ENCODE assay signal across 20 cellular contexts in the genomic region with DNA sequence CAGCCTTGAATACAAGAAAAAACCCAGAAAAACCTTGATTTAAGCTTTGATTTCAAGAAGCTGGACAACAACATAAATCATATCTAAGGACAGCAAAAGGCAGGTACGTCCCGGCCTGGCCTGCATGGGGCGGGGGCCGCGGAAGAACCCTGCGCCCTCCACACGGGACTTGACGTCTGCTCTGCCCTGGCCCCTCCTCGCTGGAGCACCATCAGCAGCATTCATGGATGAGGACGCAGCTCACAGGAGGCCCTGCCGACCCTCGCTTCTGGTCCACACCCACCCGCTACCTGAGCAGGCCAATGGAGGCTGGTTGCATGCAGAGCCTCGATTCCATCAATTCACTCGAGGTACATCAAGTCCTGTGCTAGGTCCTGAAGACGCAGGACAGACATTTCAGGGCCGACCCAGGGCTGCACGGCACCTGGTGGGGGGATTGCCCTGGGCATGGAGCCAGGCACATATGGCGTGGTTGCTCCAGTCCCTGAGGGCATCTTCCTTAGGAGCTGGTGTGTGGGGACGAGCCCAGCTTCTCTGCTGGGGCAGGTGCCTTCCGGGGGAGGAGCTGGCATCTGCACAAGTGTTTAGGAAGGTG.
DNase-seq lines count a peak whose midpoint lies in the region; ATAC-seq and TF ChIP-seq lines count a peak whose summit lies in the region.
"Had no signal": no experiment of that assay in that cellular context is flagged by ENCODE, and none has a peak within 500 bp of the region (broad histone marks: within the 10 kb centered on the region; RNA-seq: fewer than 3 reads in every experiment).

No MANE protein-coding gene starts in this region.

- H3K36me3 Mint-ChIP-seq in activated naive CD8-positive, alpha-beta T cell treated with anti-CD3 and anti-CD28 coated beads, Interleukin-2, amount 10 ng/mL, durations not matched to agents 7 days and 5 days: no peaks in the 10 kb centered on the region
- no peaks in the 10 kb centered on the region for H3K36me3 Mint-ChIP-seq in activated naive CD8-positive, alpha-beta T cell treated with anti-CD3 and anti-CD28 coated beads for 36 hours
- H3K36me3 Mint-ChIP-seq in naive B cell: no peaks in the 10 kb centered on the region

- no peak overlapping the region for H3K27ac ChIP-seq in upper lobe of left lung
- H3K27ac ChIP-seq: breast epithelium, epithelial cell of prostate, foreskin keratinocyte, RWPE1, thoracic aorta had no signal

- no peak overlapping the region for H3K27ac Mint-ChIP-seq in activated naive CD8-positive, alpha-beta T cell treated with anti-CD3 and anti-CD28 coated beads, Interleukin-2, amount 10 ng/mL, durations not matched to agents 7 days and 5 days
- H3K27ac Mint-ChIP-seq in activated naive CD8-positive, alpha-beta T cell treated with anti-CD3 and anti-CD28 coated beads for 36 hours: no peak overlapping the region
- no peak overlapping the region for H3K27ac Mint-ChIP-seq in naive B cell
- H3K27ac Mint-ChIP-seq: dendritic cell treated with granulocyte-macrophage colony-stimulating factor and Interleukin-4, amounts not matched to agents 40 ng/mL and 50 ng/mL, for 4 days had no signal

- no peak for TF ChIP-seq POLR2A in upper lobe of left lung (IDR thresholded peaks at IDR 0.05)

- H3K9me3 Mint-ChIP-seq in activated naive CD8-positive, alpha-beta T cell treated with anti-CD3 and anti-CD28 coated beads, Interleukin-2, amount 10 ng/mL, durations not matched to agents 7 days and 5 days: no peaks in the 10 kb centered on the region
- no peaks in the 10 kb centered on the region for H3K9me3 Mint-ChIP-seq in activated naive CD8-positive, alpha-beta T cell treated with anti-CD3 and anti-CD28 coated beads for 36 hours
- peaks cover 0 to 3% (median 0%) of the 10 kb centered on the region in 7 donors for H3K9me3 Mint-ChIP-seq in naive B cell
- H3K9me3 Mint-ChIP-seq: dendritic cell treated with granulocyte-macrophage colony-stimulating factor and Interleukin-4, amounts not matched to agents 40 ng/mL and 50 ng/mL, for 4 days had no signal

- H3K4me1 ChIP-seq in upper lobe of left lung: peaks cover 0 to 10% (median 0%) of the 10 kb centered on the region in 4 donors
- H3K4me1 ChIP-seq: breast epithelium, foreskin keratinocyte had no signal

- H3K9me3 ChIP-seq in upper lobe of left lung: no peaks in the 10 kb centered on the region
- H3K9me3 ChIP-seq: breast epithelium, thoracic aorta had no signal

- peak; percentile 17 for DNase-seq in activated naive CD8-positive, alpha-beta T cell treated with anti-CD3 and anti-CD28 coated beads, Interleukin-2, amount 10 ng/mL, durations not matched to agents 7 days and 5 days
- no peak for DNase-seq in activated naive CD8-positive, alpha-beta T cell treated with anti-CD3 and anti-CD28 coated beads for 36 hours
- DNase-seq in activated CD8-positive, alpha-beta memory T cell treated with anti-CD3 and anti-CD28 coated beads, Interleukin-2, amount 50 U/mL, for 48 hours: peak; percentile 34
- no peak for DNase-seq in naive B cell
- peak; percentile 18 to 71 for DNase-seq in upper lobe of left lung
- DNase-seq in NCI-H510A (lab: John Stamatoyannopoulos, UW): no peak
- DNase-seq: activated T-cell treated with anti-CD3 and anti-CD28 coated beads, Interleukin-2, amount 50 U/mL, for 1 hour; foreskin keratinocyte; hippocampal formation; KG1; mesendoderm; NCI-H187 treated with DMSO at 0.1 percent for 48 hours; stimulated activated CD4-positive, alpha-beta T cell treated with anti-CD3 and anti-CD28 coated beads, Interleukin-12 subunit alpha, Interleukin-12 subunit beta, amount 100 ng/mL, for 4 hours had no signal

- no peak for TF ChIP-seq CTCF in upper lobe of left lung (IDR thresholded peaks at IDR 0.05)

- POLR2A ChIA-PET in activated naive CD8-positive, alpha-beta T cell treated with anti-CD3 and anti-CD28 coated beads, Interleukin-2, amount 10 ng/mL, durations not matched to agents 7 days and 5 days (lab: Charles Lee): no interaction called here

- 87 to 88% methylated on average over 13 to 20 of the region's 21 CpGs for WGBS in upper lobe of left lung, 2 donors

- no peak overlapping the region for H3K4me3 ChIP-seq in upper lobe of left lung
- H3K4me3 ChIP-seq: breast epithelium, thoracic aorta had no signal

- H3K4me3 Mint-ChIP-seq in activated naive CD8-positive, alpha-beta T cell treated with anti-CD3 and anti-CD28 coated beads, Interleukin-2, amount 10 ng/mL, durations not matched to agents 7 days and 5 days: no peak overlapping the region
- H3K4me3 Mint-ChIP-seq in activated naive CD8-positive, alpha-beta T cell treated with anti-CD3 and anti-CD28 coated beads for 36 hours: no peak overlapping the region
- peak overlapping the region in 7 of 8 donors; percentile 75 to 88 (median 87) for H3K4me3 Mint-ChIP-seq in naive B cell
- H3K4me3 Mint-ChIP-seq: dendritic cell treated with granulocyte-macrophage colony-stimulating factor and Interleukin-4, amounts not matched to agents 40 ng/mL and 50 ng/mL, for 4 days had no signal

- H3K4me1 Mint-ChIP-seq in activated naive CD8-positive, alpha-beta T cell treated with anti-CD3 and anti-CD28 coated beads, Interleukin-2, amount 10 ng/mL, durations not matched to agents 7 days and 5 days: peaks cover 4% of the 10 kb centered on the region
- peaks cover 9% of the 10 kb centered on the region for H3K4me1 Mint-ChIP-seq in activated naive CD8-positive, alpha-beta T cell treated with anti-CD3 and anti-CD28 coated beads for 36 hours
- peaks cover 7 to 16% (median 13%) of the 10 kb centered on the region in 3 donors for H3K4me1 Mint-ChIP-seq in naive B cell

- ATAC-seq in activated naive CD8-positive, alpha-beta T cell treated with anti-CD3 and anti-CD28 coated beads, Interleukin-2, amount 10 ng/mL, durations not matched to agents 7 days and 5 days (ENCODE audit: low read depth): no peak
- ATAC-seq in naive B cell (ENCODE audit: low read depth in 2 of 2) (no peak), upper lobe of left lung (ENCODE audit: low FRiP score in 2 of 2) (no peak), SK-N-SH treated with all-trans-retinoic acid at 6 μM for 48 hours (no peak), GM21390 (IDR thresholded peaks at IDR 0.05; ENCODE audit: unreplicated experiment) (no peak)
- ATAC-seq: foreskin keratinocyte had no signal

- H3K27me3 ChIP-seq in upper lobe of left lung: peaks cover 0 to 7% (median 0%) of the 10 kb centered on the region in 4 donors
- H3K27me3 ChIP-seq: foreskin keratinocyte had no signal

- H3K36me3 ChIP-seq in upper lobe of left lung: no peaks in the 10 kb centered on the region
- H3K36me3 ChIP-seq: breast epithelium, thoracic aorta had no signal

- H3K27me3 Mint-ChIP-seq in activated naive CD8-positive, alpha-beta T cell treated with anti-CD3 and anti-CD28 coated beads, Interleukin-2, amount 10 ng/mL, durations not matched to agents 7 days and 5 days: peaks cover 15% of the 10 kb centered on the region
- H3K27me3 Mint-ChIP-seq in activated naive CD8-positive, alpha-beta T cell treated with anti-CD3 and anti-CD28 coated beads for 36 hours: peaks cover 5% of the 10 kb centered on the region
- peaks cover 0 to 21% (median 10%) of the 10 kb centered on the region in 3 donors for H3K27me3 Mint-ChIP-seq in naive B cell

- TF ChIP-seq EP300 in upper lobe of left lung (IDR thresholded peaks at IDR 0.05): no peak

TF ChIP-seq in SK-N-SH treated with all-trans-retinoic acid at 6 μM for 48 hours, 23 proteins besides CTCF, POLR2A, EP300 and RAD21 (continues in another document):
- TF ChIP-seq, protein P1, sequence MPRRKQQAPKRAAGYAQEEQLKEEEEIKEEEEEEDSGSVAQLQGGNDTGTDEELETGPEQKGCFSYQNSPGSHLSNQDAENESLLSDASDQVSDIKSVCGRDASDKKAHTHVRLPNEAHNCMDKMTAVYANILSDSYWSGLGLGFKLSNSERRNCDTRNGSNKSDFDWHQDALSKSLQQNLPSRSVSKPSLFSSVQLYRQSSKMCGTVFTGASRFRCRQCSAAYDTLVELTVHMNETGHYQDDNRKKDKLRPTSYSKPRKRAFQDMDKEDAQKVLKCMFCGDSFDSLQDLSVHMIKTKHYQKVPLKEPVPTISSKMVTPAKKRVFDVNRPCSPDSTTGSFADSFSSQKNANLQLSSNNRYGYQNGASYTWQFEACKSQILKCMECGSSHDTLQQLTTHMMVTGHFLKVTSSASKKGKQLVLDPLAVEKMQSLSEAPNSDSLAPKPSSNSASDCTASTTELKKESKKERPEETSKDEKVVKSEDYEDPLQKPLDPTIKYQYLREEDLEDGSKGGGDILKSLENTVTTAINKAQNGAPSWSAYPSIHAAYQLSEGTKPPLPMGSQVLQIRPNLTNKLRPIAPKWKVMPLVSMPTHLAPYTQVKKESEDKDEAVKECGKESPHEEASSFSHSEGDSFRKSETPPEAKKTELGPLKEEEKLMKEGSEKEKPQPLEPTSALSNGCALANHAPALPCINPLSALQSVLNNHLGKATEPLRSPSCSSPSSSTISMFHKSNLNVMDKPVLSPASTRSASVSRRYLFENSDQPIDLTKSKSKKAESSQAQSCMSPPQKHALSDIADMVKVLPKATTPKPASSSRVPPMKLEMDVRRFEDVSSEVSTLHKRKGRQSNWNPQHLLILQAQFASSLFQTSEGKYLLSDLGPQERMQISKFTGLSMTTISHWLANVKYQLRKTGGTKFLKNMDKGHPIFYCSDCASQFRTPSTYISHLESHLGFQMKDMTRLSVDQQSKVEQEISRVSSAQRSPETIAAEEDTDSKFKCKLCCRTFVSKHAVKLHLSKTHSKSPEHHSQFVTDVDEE (CRISPR knock-in tag; IDR thresholded peaks at IDR 0.05): no peak
- TF ChIP-seq, protein P2, sequence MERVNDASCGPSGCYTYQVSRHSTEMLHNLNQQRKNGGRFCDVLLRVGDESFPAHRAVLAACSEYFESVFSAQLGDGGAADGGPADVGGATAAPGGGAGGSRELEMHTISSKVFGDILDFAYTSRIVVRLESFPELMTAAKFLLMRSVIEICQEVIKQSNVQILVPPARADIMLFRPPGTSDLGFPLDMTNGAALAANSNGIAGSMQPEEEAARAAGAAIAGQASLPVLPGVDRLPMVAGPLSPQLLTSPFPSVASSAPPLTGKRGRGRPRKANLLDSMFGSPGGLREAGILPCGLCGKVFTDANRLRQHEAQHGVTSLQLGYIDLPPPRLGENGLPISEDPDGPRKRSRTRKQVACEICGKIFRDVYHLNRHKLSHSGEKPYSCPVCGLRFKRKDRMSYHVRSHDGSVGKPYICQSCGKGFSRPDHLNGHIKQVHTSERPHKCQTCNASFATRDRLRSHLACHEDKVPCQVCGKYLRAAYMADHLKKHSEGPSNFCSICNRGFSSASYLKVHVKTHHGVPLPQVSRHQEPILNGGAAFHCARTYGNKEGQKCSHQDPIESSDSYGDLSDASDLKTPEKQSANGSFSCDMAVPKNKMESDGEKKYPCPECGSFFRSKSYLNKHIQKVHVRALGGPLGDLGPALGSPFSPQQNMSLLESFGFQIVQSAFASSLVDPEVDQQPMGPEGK (CRISPR knock-in tag; IDR thresholded peaks at IDR 0.05; ENCODE audit: borderline replicate concordance): no peak
- TF ChIP-seq OSR1 (CRISPR knock-in tag; IDR thresholded peaks at IDR 0.05) (no peak), TCF4 (CRISPR knock-in tag; IDR thresholded peaks at IDR 0.05; ENCODE audit: borderline replicate concordance) (no peak), BACH2 (CRISPR knock-in tag; IDR thresholded peaks at IDR 0.05; ENCODE audit: borderline replicate concordance) (no peak), TOX (CRISPR knock-in tag; IDR thresholded peaks at IDR 0.05; ENCODE audit: borderline replicate concordance) (no peak), ZC3H10 (CRISPR knock-in tag; IDR thresholded peaks at IDR 0.05) (no peak)

Comparison
In these comparisons a context has a peak if more than half of its experiments do, and no peak if none do; other contexts are left out.
1. DNase-seq: peak in activated naive CD8-positive, alpha-beta T cell treated with anti-CD3 and anti-CD28 coated beads, Interleukin-2, amount 10 ng/mL, durations not matched to agents 7 days and 5 days (single experiment), activated CD8-positive, alpha-beta memory T cell treated with anti-CD3 and anti-CD28 coated beads, Interleukin-2, amount 50 U/mL, for 48 hours (single experiment) and upper lobe of left lung (2 of 2); none in activated naive CD8-positive, alpha-beta T cell treated with anti-CD3 and anti-CD28 coated beads for 36 hours (single experiment), naive B cell (single experiment) and NCI-H510A (single experiment).
2. H3K4me3 Mint-ChIP-seq: peak in naive B cell (7 of 8); none in activated naive CD8-positive, alpha-beta T cell treated with anti-CD3 and anti-CD28 coated beads, Interleukin-2, amount 10 ng/mL, durations not matched to agents 7 days and 5 days (single experiment) and activated naive CD8-positive, alpha-beta T cell treated with anti-CD3 and anti-CD28 coated beads for 36 hours (single experiment).